8 cellular contexts compared by ENCODE assay signal in the genomic region with DNA sequence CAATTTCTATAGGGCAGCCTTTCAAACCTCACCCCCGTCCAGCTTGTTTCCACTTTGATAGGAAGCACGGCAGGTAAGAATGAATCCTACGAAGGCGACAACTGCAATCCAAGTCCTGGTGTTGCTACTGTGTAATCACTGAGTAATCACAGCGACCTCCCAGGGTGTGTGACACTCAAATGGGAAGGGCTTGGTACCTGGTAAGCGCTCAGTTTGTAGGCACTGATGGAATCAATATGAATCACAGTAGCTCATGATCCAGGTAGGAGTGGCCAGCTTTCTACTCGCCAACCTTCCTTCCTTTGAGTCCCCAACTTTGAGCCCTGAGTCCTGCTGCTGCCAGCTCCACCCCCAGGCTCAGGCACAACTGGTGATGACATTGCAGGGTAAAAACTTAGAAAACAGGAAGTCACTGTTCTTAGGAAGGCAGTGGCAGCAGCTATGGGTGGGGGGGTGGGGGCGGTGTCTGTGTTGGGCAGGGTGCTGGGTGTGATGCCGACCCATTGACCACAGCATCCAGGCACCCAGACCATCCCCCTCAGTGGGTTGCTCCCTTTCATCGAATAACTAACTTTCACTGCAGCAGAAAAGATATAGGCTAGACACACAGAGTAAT.
A peak's percentile ranks its signal among the peaks of the same experiment; 100 is the strongest.
DNase-seq lines count a peak whose midpoint lies in the region; ATAC-seq and TF ChIP-seq lines count a peak whose summit lies in the region.

No MANE protein-coding gene starts in this region.

- peak; percentile 68 for ATAC-seq in HG02610 (IDR thresholded peaks at IDR 0.05; ENCODE audit: unreplicated experiment)
- ATAC-seq in activated T-cell treated with anti-CD3 and anti-CD28 coated beads, Interleukin-2, amount 50 U/mL, for 72 hours (replicated peaks in 1 of 2) = peak; percentile 86
- peak; percentile 99 for ATAC-seq in memory B cell (ENCODE audit: low read depth)
- ATAC-seq in HG03457 (IDR thresholded peaks at IDR 0.05; ENCODE audit: unreplicated experiment) = no peak

- H3K36me3 ChIP-seq in CD4-positive, alpha-beta memory T cell (ENCODE audit: insufficient read depth, low read length) = peaks cover 13% of the 10 kb centered on the region
- no peaks in the 10 kb centered on the region for H3K36me3 ChIP-seq in OCI-LY7 (ENCODE audit: insufficient read depth, low read length)

- H3K27me3 Mint-ChIP-seq in CD4-positive, alpha-beta memory T cell = no peaks in the 10 kb centered on the region
- H3K27me3 Mint-ChIP-seq in activated T-cell treated with anti-CD3 and anti-CD28 coated beads, Interleukin-2, amount 50 U/mL, for 72 hours (ENCODE audit: low read depth) = no peaks in the 10 kb centered on the region
- H3K27me3 Mint-ChIP-seq in memory B cell = no peaks in the 10 kb centered on the region

- POLR2A ChIA-PET in CD4-positive, alpha-beta memory T cell (lab: Charles Lee; ENCODE audit: partially characterized antibody) = interaction anchor here (0.6 to 5.7 kb wide), 29 partner anchors 8 to 489 kb away, joined by 3 to 105 read pairs (median 5); partner anchors contain the start of genes CD247, DCAF6, GPA33 and POU2F1
- POLR2A ChIA-PET in OCI-LY7 (lab: Charles Lee) = interaction anchor here (0.6 to 2.4 kb wide), 22 partner anchors 8 to 542 kb away, joined by 3 to 15 read pairs (median 4); partner anchors contain the start of genes CREG1 and POU2F1
- POLR2A ChIA-PET in RWPE1 (lab: Yijun Ruan, JAX; ENCODE audit: low non-redundant PET) = no interaction called here

- intact Hi-C loops in CD4-positive, alpha-beta memory T cell (cut with micrococcal nuclease) = loop anchor here (1.0 to 5.0 kb wide), 6 partner anchors 9 to 227 kb away; partner anchors contain the start of gene POU2F1
- intact Hi-C loops in OCI-LY7 (cut with micrococcal nuclease; ENCODE audit: unreplicated experiment) = no loop called here

- H3K4me1 ChIP-seq in CD4-positive, alpha-beta memory T cell (ENCODE audit: insufficient read depth, low read length) = peaks cover 83% of the 10 kb centered on the region
- peaks cover 49% of the 10 kb centered on the region for H3K4me1 ChIP-seq in OCI-LY7 (ENCODE audit: insufficient read depth, low read length, poor library complexity, severe bottlenecking)

- no peaks in the 10 kb centered on the region for H4K20me1 ChIP-seq in OCI-LY7 (ENCODE audit: insufficient read depth, low read length)

- no peaks in the 10 kb centered on the region for H3K9me3 Mint-ChIP-seq in CD4-positive, alpha-beta memory T cell
- H3K9me3 Mint-ChIP-seq in activated T-cell treated with anti-CD3 and anti-CD28 coated beads, Interleukin-2, amount 50 U/mL, for 72 hours = no peaks in the 10 kb centered on the region
- no peaks in the 10 kb centered on the region for H3K9me3 Mint-ChIP-seq in memory B cell

- peak overlapping the region; percentile 99 for H2AFZ ChIP-seq in OCI-LY7 (ENCODE audit: low read length)

- CTCF ChIA-PET in CD4-positive, alpha-beta memory T cell (lab: Charles Lee; ENCODE audit: partially characterized antibody) = interaction anchor here (0.7 to 2.8 kb wide), 21 partner anchors 8 to 388 kb away, joined by 3 to 50 read pairs (median 3); partner anchors contain the start of genes CD247 and POU2F1
- CTCF ChIA-PET in OCI-LY7 (lab: Charles Lee; ENCODE audit: unreplicated experiment) (interaction anchor here (0.5 to 1.9 kb wide), 7 partner anchors 8 to 182 kb away, joined by 3 to 5 read pairs (median 4); no protein-coding TSS in a partner anchor), RWPE1 (lab: Yijun Ruan, JAX) (interaction anchor here (0.6 to 1.5 kb wide), 7 partner anchors 14 to 381 kb away, joined by 3 to 5 read pairs (median 4); no protein-coding TSS in a partner anchor)

- peak overlapping the region; percentile 81 for H3K4me2 ChIP-seq in OCI-LY7 (ENCODE audit: low read length)

- no TSS peak for BruUV-seq in OCI-LY7 (replicated peaks; lab: Mats Ljungman, UMichigan)

- no peaks in the 10 kb centered on the region for H3K27me3 ChIP-seq in CD4-positive, alpha-beta memory T cell (ENCODE audit: insufficient read depth, low read length)

- H3K36me3 Mint-ChIP-seq in CD4-positive, alpha-beta memory T cell = peaks cover 19 to 50% of the 10 kb centered on the region in 2 donors
- peaks cover 0 to 1% of the 10 kb centered on the region in 2 donors for H3K36me3 Mint-ChIP-seq in activated T-cell treated with anti-CD3 and anti-CD28 coated beads, Interleukin-2, amount 50 U/mL, for 72 hours (ENCODE audit: insufficient read depth in 2 of 2)
- no peaks in the 10 kb centered on the region for H3K36me3 Mint-ChIP-seq in memory B cell

- H3K27ac ChIP-seq in CD4-positive, alpha-beta memory T cell (ENCODE audit: low read depth, low read length) = peak overlapping the region; percentile 63
- peak overlapping the region; percentile 41 for H3K27ac ChIP-seq in OCI-LY7 (ENCODE audit: low read depth, low read length, poor library complexity, severe bottlenecking)
- no peak overlapping the region for H3K27ac ChIP-seq in RWPE1

- peak overlapping the region; percentile 7 to 34 for H3K4me3 ChIP-seq in CD4-positive, alpha-beta memory T cell (ENCODE audit: low read length in 2 of 2)
- peak overlapping the region; percentile 46 for H3K4me3 ChIP-seq in OCI-LY7 (ENCODE audit: low read depth, low read length, poor library complexity, severe bottlenecking)

- H3K4me1 Mint-ChIP-seq in CD4-positive, alpha-beta memory T cell = peaks cover 59 to 93% (median 74%) of the 10 kb centered on the region in 4 donors
- peaks cover 87% of the 10 kb centered on the region for H3K4me1 Mint-ChIP-seq in activated T-cell treated with anti-CD3 and anti-CD28 coated beads, Interleukin-2, amount 50 U/mL, for 72 hours (ENCODE audit: low read depth)
- peaks cover 15% of the 10 kb centered on the region for H3K4me1 Mint-ChIP-seq in memory B cell

- peak; percentile 73 to 93 (median 76) for DNase-seq in CD4-positive, alpha-beta memory T cell
- DNase-seq in OCI-LY7 (ENCODE audit: low spot score) (peak; percentile 80), memory B cell (ENCODE audit: low spot score in 2 of 2) (peak; percentile 27 to 52), RWPE1 (ENCODE audit: low spot score) (no peak), SW 1271 (lab: John Stamatoyannopoulos, UW) (no peak)
- DNase-seq in activated T-cell treated with anti-CD3 and anti-CD28 coated beads, Interleukin-2, amount 50 U/mL, for 72 hours = peak; percentile 80 to 85

- H3K9me2 ChIP-seq in OCI-LY7 (ENCODE audit: insufficient read depth, low read length) = no peaks in the 10 kb centered on the region

- no peaks in the 10 kb centered on the region for H3K79me2 ChIP-seq in OCI-LY7 (ENCODE audit: insufficient read depth, low read depth, low read length)

- no peaks in the 10 kb centered on the region for H3K9me3 ChIP-seq in CD4-positive, alpha-beta memory T cell (ENCODE audit: control insufficient read depth in 1 of 2, low read length in 2 of 2)
- H3K9me3 ChIP-seq in OCI-LY7 (ENCODE audit: low read length) = no peaks in the 10 kb centered on the region

- H3K27ac Mint-ChIP-seq in CD4-positive, alpha-beta memory T cell = peak overlapping the region; percentile 91 to 99 (median 96)
- peak overlapping the region; percentile 95 for H3K27ac Mint-ChIP-seq in activated T-cell treated with anti-CD3 and anti-CD28 coated beads, Interleukin-2, amount 50 U/mL, for 72 hours
- peak overlapping the region; percentile 74 for H3K27ac Mint-ChIP-seq in memory B cell

- no peak; the same call in 1 of the 2 replicates for TF ChIP-seq CTCF in OCI-LY7 (conservative IDR thresholded peaks at IDR 0.05; ENCODE audit: low read length)
- TF ChIP-seq CTCF in RWPE1 (conservative IDR thresholded peaks at IDR 0.05; ENCODE audit: low read depth) = no peak

- H3K4me3 Mint-ChIP-seq in CD4-positive, alpha-beta memory T cell = peak overlapping the region; percentile 66 to 92 (median 82)
- H3K4me3 Mint-ChIP-seq in activated T-cell treated with anti-CD3 and anti-CD28 coated beads, Interleukin-2, amount 50 U/mL, for 72 hours = peak overlapping the region; percentile 87 to 89
- H3K4me3 Mint-ChIP-seq in memory B cell = peak overlapping the region; percentile 43

Comparison
In these comparisons a context has a peak if more than half of its experiments do, and no peak if none do; other contexts are left out.
1. DNase-seq: peak in CD4-positive, alpha-beta memory T cell (5 of 5), OCI-LY7 (single experiment), activated T-cell treated with anti-CD3 and anti-CD28 coated beads, Interleukin-2, amount 50 U/mL, for 72 hours (2 of 2) and memory B cell (2 of 2); none in RWPE1 (single experiment) and SW 1271 (0 of 2).
2. Peak in every context shown above with its lines, with median percentiles within 50 percentile points of each other: H3K27ac Mint-ChIP-seq and H3K4me3 Mint-ChIP-seq.